Comparison of ENCODE assay signal across 13 cellular contexts in genomic region chr17:797236-797635, GRCh38.
"Had no signal": no experiment of that assay in that cellular context is flagged by ENCODE, and none has a peak within 500 bp of the region (broad histone marks: within the 10 kb centered on the region; RNA-seq: fewer than 3 reads in every experiment).

No MANE protein-coding gene starts in this region.

- DNase-seq: activated CD4-positive, alpha-beta T cell treated with anti-CD3 and anti-CD28 coated beads for 1 hour; activated CD4-positive, alpha-beta T cell treated with anti-CD3 and anti-CD28 coated beads, Interleukin-2, amount 50 U/mL, for 4 hours; activated naive CD4-positive, alpha-beta T cell treated with Interleukin-2 at 50 U/mL for 16 hours; anterior cingulate cortex; hypothalamus; left ventricle myocardium superior; occipital lobe; T-helper 9 cell had no signal

- H3K27ac ChIP-seq: tibial artery, vagina had no signal

- H3K9me3 ChIP-seq: tibial artery, vagina had no signal

- ATAC-seq: activated T-helper 17 cell treated with anti-CD3 and anti-CD28 coated beads, Interleukin-2, amount 50 U/mL, for 72 hours; left ventricle myocardium superior; stimulated activated effector memory CD8-positive, alpha-beta T cell treated with anti-CD3 and anti-CD28 coated beads, Interleukin-12 subunit alpha, Interleukin-12 subunit beta, amount 100 ng/mL, for 72 hours had no signal

- H3K27me3 ChIP-seq: dorsolateral prefrontal cortex, tibial artery, vagina had no signal

- H3K4me3 ChIP-seq: dorsolateral prefrontal cortex, tibial artery, vagina had no signal
